In the genomic region with DNA sequence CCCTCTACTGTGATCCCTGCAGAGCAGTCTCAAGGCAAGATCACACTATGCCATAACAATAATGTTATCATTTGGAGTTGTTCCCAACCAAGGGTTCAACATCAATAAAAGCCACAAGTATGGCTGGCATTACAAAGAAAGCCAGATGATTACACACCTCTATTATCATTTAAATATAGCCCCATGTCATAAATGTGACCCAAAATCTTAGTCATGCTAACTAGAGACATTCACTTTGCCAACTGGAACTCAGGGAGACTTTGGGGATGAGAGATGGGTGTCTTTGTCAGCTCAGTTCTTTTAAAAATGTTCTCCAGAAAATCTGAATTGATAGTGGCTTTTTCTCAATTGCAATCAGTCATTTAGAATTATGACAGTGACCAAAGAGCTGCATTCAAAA, we compare ENCODE assay signal across 20 cellular contexts.
"Had no signal": no experiment of that assay in that cellular context is flagged by ENCODE, and none has a peak within 500 bp of the region (broad histone marks: within the 10 kb centered on the region; RNA-seq: fewer than 3 reads in every experiment).

No MANE protein-coding gene starts in this region.

- H3K9ac ChIP-seq: neural progenitor cell had no signal

- DNase-seq: activated B cell treated with CpG ODN at 0.5 μM for 24 hours; activated CD4-positive, alpha-beta T cell treated with anti-CD3 and anti-CD28 coated beads for 48 hours; activated CD8-positive, alpha-beta memory T cell treated with anti-CD3 and anti-CD28 coated beads, Interleukin-2, amount 50 U/mL, for 4 hours; activated CD8-positive, alpha-beta T cell treated with anti-CD3 and anti-CD28 coated beads, Interleukin-2, amount 10 ng/mL, durations not matched to agents 7 days and 5 days; activated naive CD8-positive, alpha-beta T cell treated with anti-CD3 and anti-CD28 coated beads for 36 hours; activated T-cell treated with anti-CD3 and anti-CD28 coated beads, Interleukin-2, amount 50 U/mL, for 72 hours; amygdala; central memory CD4-positive, alpha-beta T cell; effector CD4-positive, alpha-beta T cell; foreskin fibroblast; immature natural killer cell; naive B cell; ovary; stimulated activated CD4-positive, alpha-beta T cell treated with anti-CD3 and anti-CD28 coated beads, Interleukin-12 subunit alpha, Interleukin-12 subunit beta, amount 100 ng/mL, for 4 hours; stimulated activated CD4-positive, alpha-beta T cell treated with anti-CD3 and anti-CD28 coated beads, Interleukin-2, amount 100 ng/mL, for 24 hours; stomach had no signal

- H3K36me3 ChIP-seq: neural progenitor cell, ovary, thoracic aorta had no signal

- H3K27me3 ChIP-seq: neural progenitor cell, ovary, stomach had no signal

- H3K4me3 ChIP-seq: coronary artery, lung, neural progenitor cell, ovary, stomach, thoracic aorta had no signal

- H3K9me3 ChIP-seq: ovary, stomach, thoracic aorta had no signal

- H2AFZ ChIP-seq: neural progenitor cell had no signal

- H3K27ac ChIP-seq: coronary artery, stomach, thoracic aorta had no signal

- ATAC-seq: activated CD8-positive, alpha-beta T cell treated with anti-CD3 and anti-CD28 coated beads, Interleukin-2, amount 10 ng/mL, durations not matched to agents 7 days and 5 days; activated T-cell treated with anti-CD3 and anti-CD28 coated beads, Interleukin-2, amount 50 U/mL, for 72 hours had no signal
